ENCODE assay signal across 11 cellular contexts in the genomic region with DNA sequence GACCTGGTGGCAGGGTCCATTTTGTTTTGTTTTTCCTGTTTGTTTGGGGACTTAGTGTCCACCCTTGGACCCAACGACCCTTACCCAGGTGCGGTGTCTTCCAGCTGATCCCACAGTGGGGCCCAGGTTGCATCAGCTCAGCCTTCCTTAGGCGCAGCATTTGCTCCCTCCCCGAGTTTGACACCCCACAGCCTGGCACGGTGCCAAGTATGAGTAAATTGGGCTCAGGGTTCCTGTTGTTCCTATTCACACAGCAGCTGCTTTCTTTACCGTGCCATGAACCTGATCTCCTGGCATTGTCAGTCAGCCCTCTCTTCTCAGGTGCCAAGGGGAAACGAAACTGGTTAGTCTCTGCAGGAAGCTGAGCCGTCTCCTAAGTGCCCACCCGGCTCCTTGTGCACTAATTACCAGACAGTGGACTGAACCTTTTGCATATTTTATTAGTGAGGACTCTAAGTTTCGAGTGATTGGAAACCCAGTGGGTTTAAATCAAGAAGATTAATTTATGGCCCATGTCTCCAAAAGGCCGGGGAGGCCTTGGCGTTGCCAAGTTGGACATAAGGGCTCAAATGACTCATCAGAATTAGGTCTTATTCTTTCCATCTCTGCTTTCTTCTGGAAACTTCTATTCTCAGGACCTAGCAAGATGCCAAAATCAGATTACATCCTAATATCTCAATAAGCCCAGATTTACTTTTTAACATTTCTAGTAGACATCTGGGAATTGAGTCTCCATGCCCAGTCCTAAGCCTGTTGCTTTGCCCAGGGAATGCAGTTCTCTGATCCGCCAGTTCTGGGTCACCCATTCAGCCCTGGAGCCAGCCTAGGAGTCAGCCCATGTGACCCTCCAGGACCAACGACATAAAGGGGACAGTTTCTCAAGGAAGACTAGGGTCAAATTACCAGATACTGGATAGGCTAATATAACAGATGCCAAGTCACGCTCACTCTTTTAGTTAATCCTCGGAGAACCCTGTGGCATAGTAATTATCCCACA.
DNase-seq lines count a peak whose midpoint lies in the region; ATAC-seq, FAIRE-seq and TF ChIP-seq lines count a peak whose summit lies in the region.
"Had no signal": no experiment of that assay in that cellular context is flagged by ENCODE, and none has a peak within 500 bp of the region (broad histone marks: within the 10 kb centered on the region; RNA-seq: fewer than 3 reads in every experiment).

No MANE protein-coding gene starts in this region.

- no peaks in the 10 kb centered on the region for H3K36me3 Mint-ChIP-seq in activated CD4-positive, alpha-beta T cell treated with anti-CD3 and anti-CD28 coated beads, Interleukin-2, amount 10 ng/mL, durations not matched to agents 7 days and 5 days (ENCODE audit: low read depth)
- H3K36me3 Mint-ChIP-seq: immature natural killer cell had no signal

- ATAC-seq in HepG2 (peak; percentile 22; the same call in 1 of the 3 replicates), HG03280 (IDR thresholded peaks at IDR 0.05; ENCODE audit: unreplicated experiment) (no peak)

- no peak overlapping the region for H2AFZ ChIP-seq in HepG2 (ENCODE audit: low read length)

- H4K20me1 ChIP-seq in HepG2 (ENCODE audit: insufficient read depth, low read length): no peaks in the 10 kb centered on the region

- no peak for FAIRE-seq in HepG2 (lab: Jason Lieb, UNC)
- FAIRE-seq: GM12892 had no signal

- H3K9me3 Mint-ChIP-seq in activated CD4-positive, alpha-beta T cell treated with anti-CD3 and anti-CD28 coated beads, Interleukin-2, amount 10 ng/mL, durations not matched to agents 7 days and 5 days: no peaks in the 10 kb centered on the region
- H3K9me3 Mint-ChIP-seq: immature natural killer cell had no signal

- H3K4me1 ChIP-seq in adipocyte (ENCODE audit: control insufficient read depth, insufficient read depth, low read length) (peaks cover 44% of the 10 kb centered on the region), HepG2 (ENCODE audit: insufficient read depth, low read length) (peaks cover 6% of the 10 kb centered on the region)

- POLR2A ChIA-PET in HepG2 (lab: Yijun Ruan, JAX): no interaction called here
- POLR2A ChIA-PET in activated CD4-positive, alpha-beta T cell treated with anti-CD3 and anti-CD28 coated beads, Interleukin-2, amount 10 ng/mL, durations not matched to agents 7 days and 5 days (lab: Charles Lee): no interaction called here

- TF ChIP-seq RAD21 in HepG2 (CRISPR knock-in tag; IDR thresholded peaks at IDR 0.05): no peak

- H3K27me3 ChIP-seq in adipocyte (replicated peaks; ENCODE audit: control insufficient read depth, insufficient read depth, low read length): no peaks in the 10 kb centered on the region
- H3K27me3 ChIP-seq in HepG2 (ENCODE audit: control insufficient read depth in 1 of 2, insufficient read depth in 2 of 2, low read length in 2 of 2): no peaks in the 10 kb centered on the region

- H3K9ac ChIP-seq in adipocyte (ENCODE audit: low read length): peak overlapping the region; percentile 39
- no peak overlapping the region for H3K9ac ChIP-seq in HepG2 (ENCODE audit: insufficient read depth, low read depth, low read length)

- H3K27me3 Mint-ChIP-seq in activated CD4-positive, alpha-beta T cell treated with anti-CD3 and anti-CD28 coated beads, Interleukin-2, amount 10 ng/mL, durations not matched to agents 7 days and 5 days: no peaks in the 10 kb centered on the region

- 49% methylated on average over 16 of the region's 16 CpGs for WGBS in HepG2 (ENCODE audit: low lambda C conversion rate)

- H3K4me3 ChIP-seq in AG10803 (ENCODE audit: low read length) (no peak overlapping the region), adipocyte (ENCODE audit: low read length) (peak overlapping the region; percentile 77), HepG2 (replicated peaks in 1 of 3; ENCODE audit: insufficient read depth in 1 of 3, low read depth in 2 of 3, low read length in 3 of 3) (no peak overlapping the region)

- TF ChIP-seq POLR2A in HepG2 (IDR thresholded peaks at IDR 0.05; ENCODE audit: insufficient read depth in 1 of 2, low read depth in 2 of 2, low read length in 2 of 2): no peak

- H3K36me3 ChIP-seq in adipocyte (ENCODE audit: control insufficient read depth, insufficient read depth, low read length, severe bottlenecking) (no peaks in the 10 kb centered on the region), HepG2 (replicated peaks in 1 of 2; ENCODE audit: control insufficient read depth in 1 of 2, insufficient read depth in 2 of 2, low read length in 2 of 2) (no peaks in the 10 kb centered on the region)

- H3K4me2 ChIP-seq in HepG2 (ENCODE audit: low read depth, low read length): no peak overlapping the region; the same call in 1 of the 2 replicates

- H3K27ac Mint-ChIP-seq in activated CD4-positive, alpha-beta T cell treated with anti-CD3 and anti-CD28 coated beads, Interleukin-2, amount 10 ng/mL, durations not matched to agents 7 days and 5 days: no peak overlapping the region
- H3K27ac Mint-ChIP-seq: immature natural killer cell had no signal

- TF ChIP-seq EP300 in HepG2 (IDR thresholded peaks at IDR 0.05; ENCODE audit: low read depth in 2 of 2, low read length in 2 of 2) (peak in 1 of 2 experiments; percentile 8; a peak in 1 of 4 replicates), HepG2 (CRISPR knock-in tag; IDR thresholded peaks at IDR 0.05; ENCODE audit: borderline replicate concordance) (no peak)

- DNase-seq in AG10803 (ENCODE audit: low read depth) (peak; percentile 5), NCI-H2029 (lab: John Stamatoyannopoulos, UW) (peak; percentile 99), adipocyte (ENCODE audit: low read depth) (no peak), HepG2 (ENCODE audit: low spot score) (no peak), hepatic stellate cell (ENCODE audit: low spot score) (no peak), iPS-NIHi11 (ENCODE audit: low spot score) (no peak)
- DNase-seq in activated CD4-positive, alpha-beta T cell treated with anti-CD3 and anti-CD28 coated beads, Interleukin-2, amount 10 ng/mL, durations not matched to agents 7 days and 5 days: no peak
- DNase-seq: immature natural killer cell; stimulated activated CD4-positive, alpha-beta T cell treated with anti-CD3 and anti-CD28 coated beads, Interleukin-2, amount 100 ng/mL, for 24 hours had no signal

- H3K9me3 ChIP-seq in adipocyte (ENCODE audit: control insufficient read depth, low read length) (no peaks in the 10 kb centered on the region), HepG2 (ENCODE audit: low read length) (no peaks in the 10 kb centered on the region)

- intact Hi-C loops in HepG2 (cut with micrococcal nuclease; ENCODE audit: unreplicated experiment): no loop called here

- no peak for TF ChIP-seq CTCF in AG10803 (conservative IDR thresholded peaks at IDR 0.05; ENCODE audit: low read length)
- no peak for TF ChIP-seq CTCF in HepG2 (CRISPR knock-in tag; IDR thresholded peaks at IDR 0.05)

- peaks cover 7% of the 10 kb centered on the region for H3K4me1 Mint-ChIP-seq in activated CD4-positive, alpha-beta T cell treated with anti-CD3 and anti-CD28 coated beads, Interleukin-2, amount 10 ng/mL, durations not matched to agents 7 days and 5 days
- H3K4me1 Mint-ChIP-seq: immature natural killer cell had no signal

- BruUV-seq in HepG2 (replicated peaks; lab: Mats Ljungman, UMichigan): no TSS peak

- no peak overlapping the region for H3K27ac ChIP-seq in HepG2 (ENCODE audit: extremely low read length, insufficient read depth, low read length)

- CTCF ChIA-PET in HepG2 (lab: Yijun Ruan, JAX; ENCODE audit: low intra/inter-chr PET ratio, low total read pairs): no interaction called here
- CTCF ChIA-PET in activated CD4-positive, alpha-beta T cell treated with anti-CD3 and anti-CD28 coated beads, Interleukin-2, amount 10 ng/mL, durations not matched to agents 7 days and 5 days (lab: Charles Lee): interaction anchor here (0.6 kb wide), 1 partner anchor 10 kb away, joined by 3 read pairs; no protein-coding TSS in a partner anchor

- no peak overlapping the region for H3K4me3 Mint-ChIP-seq in activated CD4-positive, alpha-beta T cell treated with anti-CD3 and anti-CD28 coated beads, Interleukin-2, amount 10 ng/mL, durations not matched to agents 7 days and 5 days
- H3K4me3 Mint-ChIP-seq: immature natural killer cell had no signal

- in situ Hi-C loops in HepG2 (cut with HindIII; ENCODE audit: extremely low pct_ligation_motif_present, low pct_unique_long_range_greater_than_20kb): no loop called here

- H3K79me2 ChIP-seq in HepG2 (ENCODE audit: insufficient read depth, low read length): no peaks in the 10 kb centered on the region

TF ChIP-seq in HepG2, 621 proteins besides CTCF, POLR2A, EP300 and RAD21 (continues in another document):
- TF ChIP-seq HNF4A (CRISPR knock-in tag; IDR thresholded peaks at IDR 0.05): peak; percentile 55
- TF ChIP-seq, protein P1, sequence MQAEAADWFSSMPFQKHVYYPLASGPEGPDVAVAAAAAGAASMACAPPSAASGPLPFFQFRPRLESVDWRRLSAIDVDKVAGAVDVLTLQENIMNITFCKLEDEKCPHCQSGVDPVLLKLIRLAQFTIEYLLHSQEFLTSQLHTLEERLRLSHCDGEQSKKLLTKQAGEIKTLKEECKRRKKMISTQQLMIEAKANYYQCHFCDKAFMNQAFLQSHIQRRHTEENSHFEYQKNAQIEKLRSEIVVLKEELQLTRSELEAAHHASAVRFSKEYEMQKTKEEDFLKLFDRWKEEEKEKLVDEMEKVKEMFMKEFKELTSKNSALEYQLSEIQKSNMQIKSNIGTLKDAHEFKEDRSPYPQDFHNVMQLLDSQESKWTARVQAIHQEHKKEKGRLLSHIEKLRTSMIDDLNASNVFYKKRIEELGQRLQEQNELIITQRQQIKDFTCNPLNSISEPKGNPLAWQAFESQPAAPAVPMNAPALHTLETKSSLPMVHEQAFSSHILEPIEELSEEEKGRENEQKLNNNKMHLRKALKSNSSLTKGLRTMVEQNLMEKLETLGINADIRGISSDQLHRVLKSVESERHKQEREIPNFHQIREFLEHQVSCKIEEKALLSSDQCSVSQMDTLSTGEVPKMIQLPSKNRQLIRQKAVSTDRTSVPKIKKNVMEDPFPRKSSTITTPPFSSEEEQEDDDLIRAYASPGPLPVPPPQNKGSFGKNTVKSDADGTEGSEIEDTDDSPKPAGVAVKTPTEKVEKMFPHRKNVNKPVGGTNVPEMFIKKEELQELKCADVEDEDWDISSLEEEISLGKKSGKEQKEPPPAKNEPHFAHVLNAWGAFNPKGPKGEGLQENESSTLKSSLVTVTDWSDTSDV (CRISPR knock-in tag; IDR thresholded peaks at IDR 0.05): no peak
- TF ChIP-seq MED1 (CRISPR knock-in tag; IDR thresholded peaks at IDR 0.05): peak; percentile 71
- no peak for TF ChIP-seq REXO4 (CRISPR knock-in tag; IDR thresholded peaks at IDR 0.05; ENCODE audit: borderline replicate concordance)
- peak; percentile 28; the same call in 1 of the 2 replicates for TF ChIP-seq HDAC1 (CRISPR knock-in tag; IDR thresholded peaks at IDR 0.05)
- TF ChIP-seq ZNF354B (CRISPR knock-in tag; IDR thresholded peaks at IDR 0.05): no peak
- 0 out of 2 replicates have a peak, but pooled peaks have one; percentile 49 for TF ChIP-seq WIZ (CRISPR knock-in tag; IDR thresholded peaks at IDR 0.05)
- no peak for TF ChIP-seq ZNF724P (CRISPR knock-in tag; IDR thresholded peaks at IDR 0.05; ENCODE audit: borderline replicate concordance)
- TF ChIP-seq NFIB (CRISPR knock-in tag; IDR thresholded peaks at IDR 0.05; ENCODE audit: borderline replicate concordance): peak; percentile 93; the same call in 1 of the 2 replicates
- no peak for TF ChIP-seq ZNF296 (CRISPR knock-in tag; conservative IDR thresholded peaks at IDR 0.05)
- TF ChIP-seq ZNF850 (CRISPR knock-in tag; conservative IDR thresholded peaks at IDR 0.05): no peak

Comparison
In these comparisons a context has a peak if more than half of its experiments do, and no peak if none do; other contexts are left out.
1. DNase-seq: peak in AG10803 (single experiment) and NCI-H2029 (single experiment); none in adipocyte (single experiment), HepG2 (single experiment), hepatic stellate cell (single experiment), activated CD4-positive, alpha-beta T cell treated with anti-CD3 and anti-CD28 coated beads, Interleukin-2, amount 10 ng/mL, durations not matched to agents 7 days and 5 days (single experiment) and iPS-NIHi11 (single experiment).